Comparison of ENCODE assay signal across 16 cellular contexts in genomic region chr2:231299267-231299666, GRCh38.
DNase-seq lines count a peak whose midpoint lies in the region; ATAC-seq and TF ChIP-seq lines count a peak whose summit lies in the region.
"Had no signal": no experiment of that assay in that cellular context is flagged by ENCODE, and none has a peak within 500 bp of the region (broad histone marks: within the 10 kb centered on the region; RNA-seq: fewer than 3 reads in every experiment).

No MANE protein-coding gene starts in this region.

- DNase-seq in KBM-7 = peak; percentile 28
- DNase-seq in WTC11 (ENCODE audit: low spot score) = no peak
- peak; percentile 13 for DNase-seq in midbrain (lab: John Stamatoyannopoulos, UW)
- no peak for DNase-seq in ecto neural progenitor cell (ENCODE audit: low spot score)
- DNase-seq in stimulated activated CD8-positive, alpha-beta memory T cell treated with anti-CD3 and anti-CD28 coated beads, Interleukin-4, amount 100 ng/mL, for 48 hours = no peak
- DNase-seq in globus pallidus (ENCODE audit: low spot score) = no peak
- no peak for DNase-seq in ascending aorta (ENCODE audit: low spot score in 2 of 2)
- DNase-seq: activated CD4-positive, CD25-positive, alpha-beta regulatory T cell treated with anti-CD3 and anti-CD28 coated beads, Interleukin-2, amount 50 U/mL, for 72 hours; CD4-positive, CD25-positive, alpha-beta regulatory T cell; naive thymus-derived CD8-positive, alpha-beta T cell; NCI-H226 had no signal

- 0 out of 2 replicates have a peak overlapping the region, but pooled peaks have one; percentile 31 for H3K27ac Mint-ChIP-seq in WTC11
- H3K27ac Mint-ChIP-seq: activated T-helper 1 cell treated with anti-CD3 and anti-CD28 coated beads, Interleukin-12 subunit alpha, Interleukin-12 subunit beta, Interleukin-2, Interleukin-4 antibody, amounts not matched to agents 30 ng/mL and 10 ng/mL and 1 ng/mL, durations not matched to agents 14 hours and 24 hours and 36 hours; CD4-positive, CD25-positive, alpha-beta regulatory T cell had no signal

- intact Hi-C loops in ascending aorta (cut with DNase I) = no loop called here

- no peaks in the 10 kb centered on the region for H3K36me3 Mint-ChIP-seq in WTC11
- H3K36me3 Mint-ChIP-seq: CD4-positive, CD25-positive, alpha-beta regulatory T cell; naive thymus-derived CD8-positive, alpha-beta T cell had no signal

- H3K9me3 ChIP-seq in DOHH2 (ENCODE audit: control insufficient read depth, insufficient read depth, low read length) (no peaks in the 10 kb centered on the region), ascending aorta (no peaks in the 10 kb centered on the region)
- H3K9me3 ChIP-seq: SJSA1 had no signal

- no peaks in the 10 kb centered on the region for H3K9me3 Mint-ChIP-seq in WTC11
- H3K9me3 Mint-ChIP-seq: activated T-helper 1 cell treated with anti-CD3 and anti-CD28 coated beads, Interleukin-12 subunit alpha, Interleukin-12 subunit beta, Interleukin-2, Interleukin-4 antibody, amounts not matched to agents 30 ng/mL and 10 ng/mL and 1 ng/mL, durations not matched to agents 14 hours and 24 hours and 36 hours; brain; CD4-positive, CD25-positive, alpha-beta regulatory T cell; naive thymus-derived CD8-positive, alpha-beta T cell had no signal

- TF ChIP-seq CTCF in DOHH2 (IDR thresholded peaks at IDR 0.05; ENCODE audit: low read depth, low read length, poor library complexity, severe bottlenecking) = peak; percentile 33
- no peak for TF ChIP-seq CTCF in WTC11 (IDR thresholded peaks at IDR 0.05)
- TF ChIP-seq CTCF in ascending aorta (IDR thresholded peaks at IDR 0.05) = no peak

- H3K4me2 ChIP-seq in DOHH2 (ENCODE audit: low read length) = peak overlapping the region; percentile 76
- H3K4me2 ChIP-seq: KMS-11 had no signal

- H3K4me3 Mint-ChIP-seq in WTC11 = no peak overlapping the region
- H3K4me3 Mint-ChIP-seq: activated T-helper 1 cell treated with anti-CD3 and anti-CD28 coated beads, Interleukin-12 subunit alpha, Interleukin-12 subunit beta, Interleukin-2, Interleukin-4 antibody, amounts not matched to agents 30 ng/mL and 10 ng/mL and 1 ng/mL, durations not matched to agents 14 hours and 24 hours and 36 hours; brain; CD4-positive, CD25-positive, alpha-beta regulatory T cell had no signal

- H3K36me3 ChIP-seq in DOHH2 (ENCODE audit: control insufficient read depth, low read length) (no peaks in the 10 kb centered on the region), ascending aorta (peaks cover 8 to 10% of the 10 kb centered on the region in 2 donors)
- H3K36me3 ChIP-seq: SJSA1 had no signal

- POLR2A ChIA-PET in WTC11 (lab: Charles Lee) = interaction anchor here (0.6 kb wide), 1 partner anchor 155 kb away, joined by 6 read pairs; no protein-coding TSS in a partner anchor

- H4K20me1 ChIP-seq in DOHH2 (ENCODE audit: control insufficient read depth, insufficient read depth, low read depth, low read length) = no peaks in the 10 kb centered on the region

- no peaks in the 10 kb centered on the region for H3K79me2 ChIP-seq in DOHH2 (ENCODE audit: control insufficient read depth, low read length)

- peaks cover 35% of the 10 kb centered on the region for H3F3A ChIP-seq in DOHH2 (ENCODE audit: control insufficient read depth, insufficient read depth)

- H3K27ac ChIP-seq in DOHH2 (ENCODE audit: low read depth, low read length) = peak overlapping the region; percentile 83
- H3K27ac ChIP-seq in ascending aorta = peak overlapping the region in 1 of 2 donors; percentile 32
- H3K27ac ChIP-seq: KMS-11, SJSA1 had no signal

- no peak for ATAC-seq in WTC11
- ATAC-seq: naive thymus-derived CD8-positive, alpha-beta T cell had no signal

- peaks cover 28% of the 10 kb centered on the region for H3K4me1 Mint-ChIP-seq in WTC11

- no peaks in the 10 kb centered on the region for H3K27me3 Mint-ChIP-seq in WTC11 (ENCODE audit: low read depth)
- H3K27me3 Mint-ChIP-seq: brain; naive thymus-derived CD8-positive, alpha-beta T cell had no signal

- in situ Hi-C loops in KBM-7 (cut with MboI; ENCODE audit: low pct_unique_long_range_greater_than_20kb, low sequenced_read_pairs) = no loop called here

- H3K4me3 ChIP-seq in DOHH2 (ENCODE audit: low read length) (peak overlapping the region; percentile 47), ascending aorta (no peak overlapping the region)
- H3K4me3 ChIP-seq: SJSA1 had no signal

- H3K4me1 ChIP-seq in DOHH2 (ENCODE audit: control insufficient read depth, low read length) (peaks cover 76% of the 10 kb centered on the region), ascending aorta (no peaks in the 10 kb centered on the region)

- no peaks in the 10 kb centered on the region for H3K9me2 ChIP-seq in DOHH2 (replicated peaks; ENCODE audit: control insufficient read depth, low read length)

- H3K27me3 ChIP-seq in DOHH2 (ENCODE audit: control insufficient read depth, low read length) (no peaks in the 10 kb centered on the region), ascending aorta (no peaks in the 10 kb centered on the region)
- H3K27me3 ChIP-seq: SJSA1 had no signal

- CTCF ChIA-PET in WTC11 (lab: Charles Lee) = interaction anchor here (0.6 to 3.3 kb wide), 6 partner anchors 24 to 115 kb away, joined by 3 to 20 read pairs (median 4); no protein-coding TSS in a partner anchor

TF ChIP-seq in WTC11, 78 proteins besides CTCF, POLR2A, EP300 and RAD21:
- TF ChIP-seq JUN (CRISPR knock-in tag; IDR thresholded peaks at IDR 0.05) (no peak), NFYB (CRISPR knock-in tag; conservative IDR thresholded peaks at IDR 0.05; ENCODE audit: low read depth) (no peak), MAX (CRISPR knock-in tag; IDR thresholded peaks at IDR 0.05) (no peak), ZNF317 (CRISPR knock-in tag; IDR thresholded peaks at IDR 0.05; ENCODE audit: borderline replicate concordance, low read depth) (no peak)
TF ChIP-seq in WTC11: peak in this region for 0.

Comparison
In these comparisons a context has a peak if more than half of its experiments do, and no peak if none do; other contexts are left out.
1. DNase-seq: peak in KBM-7 (single experiment) and midbrain (single experiment); none in WTC11 (single experiment), ecto neural progenitor cell (single experiment), stimulated activated CD8-positive, alpha-beta memory T cell treated with anti-CD3 and anti-CD28 coated beads, Interleukin-4, amount 100 ng/mL, for 48 hours (single experiment), globus pallidus (single experiment) and ascending aorta (0 of 2).